16 cellular contexts compared by ENCODE assay signal in genomic region chr1:8226747-8227146, GRCh38.
DNase-seq lines count a peak whose midpoint lies in the region; ATAC-seq, FAIRE-seq and TF ChIP-seq lines count a peak whose summit lies in the region.
"Had no signal": no experiment of that assay in that cellular context is flagged by ENCODE, and none has a peak within 500 bp of the region (broad histone marks: within the 10 kb centered on the region; RNA-seq: fewer than 3 reads in every experiment).

No MANE protein-coding gene starts in this region.

- TF ChIP-seq POLR2A in GM12878 (IDR thresholded peaks at IDR 0.05; ENCODE audit: low read depth, low read length), result no peak

- no peak overlapping the region for H2BK5ac ChIP-seq in mesendoderm (ENCODE audit: low read length)

- no peaks in the 10 kb centered on the region for H3K36me3 Mint-ChIP-seq in activated naive CD8-positive, alpha-beta T cell treated with anti-CD3 and anti-CD28 coated beads, Interleukin-2, amount 50 U/mL, for 24 hours (ENCODE audit: low read depth)
- H3K36me3 Mint-ChIP-seq in activated naive CD8-positive, alpha-beta T cell treated with anti-CD3 and anti-CD28 coated beads for 36 hours, result peaks cover 2% of the 10 kb centered on the region

- no peak overlapping the region for H2BK15ac ChIP-seq in mesendoderm (replicated peaks; ENCODE audit: low read depth)

- H3K56ac ChIP-seq in mesendoderm (ENCODE audit: low read length), result no peak overlapping the region

- peaks cover 12% of the 10 kb centered on the region for H3K9me3 Mint-ChIP-seq in activated naive CD8-positive, alpha-beta T cell treated with anti-CD3 and anti-CD28 coated beads, Interleukin-2, amount 50 U/mL, for 24 hours
- peaks cover 7% of the 10 kb centered on the region for H3K9me3 Mint-ChIP-seq in activated naive CD8-positive, alpha-beta T cell treated with anti-CD3 and anti-CD28 coated beads for 36 hours

- WGBS in GM12878 (ENCODE audit: insufficient coverage, insufficient replicate concordance, low lambda C conversion rate, missing lambda C conversion rate), result 23% methylated on average over 5 of the region's 5 CpGs
- no CpG with 5 or more reads among the region's 5 CpGs for WGBS in mesendoderm (ENCODE audit: extremely low coverage, insufficient coverage, low lambda C conversion rate)

- no peak for FAIRE-seq in GM12878 (lab: Jason Lieb, UNC)
- FAIRE-seq: HTR-8/SVneo had no signal

- no peak for DNase-seq in activated naive CD8-positive, alpha-beta T cell treated with anti-CD3 and anti-CD28 coated beads, Interleukin-2, amount 50 U/mL, for 24 hours
- DNase-seq in activated naive CD8-positive, alpha-beta T cell treated with anti-CD3 and anti-CD28 coated beads for 36 hours, result no peak
- DNase-seq in GM12878 (ENCODE audit: low read depth, low spot score), result no peak
- DNase-seq in mesendoderm, result peak; percentile 55
- DNase-seq in NCI-H187 (lab: John Stamatoyannopoulos, UW), result no peak
- DNase-seq in GM19238 (ENCODE audit: insufficient read length, low spot score), result no peak
- DNase-seq: Caco-2, KBM-7, NCI-H1048, NCI-H146, NCI-H2227 treated with DMSO at 0.1 percent for 48 hours, NCI-H69, SHP77 had no signal

- H3K79me2 ChIP-seq in GM12878 (ENCODE audit: control insufficient read depth, insufficient read depth, low read length), result no peaks in the 10 kb centered on the region
- H3K79me2 ChIP-seq in mesendoderm (ENCODE audit: control insufficient read depth, insufficient read depth, low read length), result no peaks in the 10 kb centered on the region

- no peak overlapping the region for H3K23ac ChIP-seq in mesendoderm (ENCODE audit: low read length)

- SMC1A ChIA-PET in GM12878 (lab: Charles Lee; ENCODE audit: uncharacterized antibody, unreplicated experiment), result no interaction called here

- BruUV-seq in GM12878 (replicated peaks; lab: Mats Ljungman, UMichigan), result no TSS peak

- POLR2A ChIA-PET in GM12878 (lab: Charles Lee), result no interaction called here

- H3K4me1 ChIP-seq in GM12878 (ENCODE audit: control insufficient read depth, insufficient read depth, low read length), result peaks cover 8% of the 10 kb centered on the region
- no peaks in the 10 kb centered on the region for H3K4me1 ChIP-seq in mesendoderm (ENCODE audit: control insufficient read depth, low read depth, low read length)
- H3K4me1 ChIP-seq: Caco-2 had no signal

- in situ Hi-C loops in GM12878 (cut with MboI), result no loop called here

- no peak overlapping the region for H2BK120ac ChIP-seq in mesendoderm (ENCODE audit: low read depth, low read length)

- RAD21 ChIA-PET in GM12878 (lab: Charles Lee; ENCODE audit: unreplicated experiment), result no interaction called here

- no peaks in the 10 kb centered on the region for H3K79me1 ChIP-seq in mesendoderm (ENCODE audit: low read length)

- H3K4me2 ChIP-seq in GM12878 (ENCODE audit: control insufficient read depth, insufficient read depth) (no peak overlapping the region), mesendoderm (ENCODE audit: low read length) (no peak overlapping the region)

- H3K9ac ChIP-seq in GM12878 (ENCODE audit: control insufficient read depth, insufficient read depth, low read length) (no peak overlapping the region), mesendoderm (ENCODE audit: low read length) (no peak overlapping the region)

- H3K36me3 ChIP-seq in GM12878 (ENCODE audit: control insufficient read depth in 2 of 2, insufficient read depth in 2 of 2, low read length in 1 of 2) (no peaks in the 10 kb centered on the region), mesendoderm (ENCODE audit: control insufficient read depth, insufficient read depth, low read length) (no peaks in the 10 kb centered on the region)

- intact Hi-C loops in GM12878 (cut with micrococcal nuclease; ENCODE audit: unreplicated experiment), result no loop called here

- TF ChIP-seq CTCF in GM12878 (IDR thresholded peaks at IDR 0.05 in 2 of 3, conservative IDR thresholded peaks at IDR 0.05 in 1 of 3; ENCODE audit: control insufficient read depth in 2 of 3, extremely low read depth in 1 of 3, insufficient read depth in 1 of 3, low read depth in 3 of 3, low read length in 3 of 3), result no peak

- H3K4me3 Mint-ChIP-seq in activated naive CD8-positive, alpha-beta T cell treated with anti-CD3 and anti-CD28 coated beads, Interleukin-2, amount 50 U/mL, for 24 hours, result no peak overlapping the region
- H3K4me3 Mint-ChIP-seq in activated naive CD8-positive, alpha-beta T cell treated with anti-CD3 and anti-CD28 coated beads for 36 hours, result no peak overlapping the region

- H3K27ac ChIP-seq in GM12878 (ENCODE audit: control insufficient read depth, insufficient read depth), result no peak overlapping the region
- no peak overlapping the region for H3K27ac ChIP-seq in mesendoderm (ENCODE audit: low read depth, low read length)

- no peak overlapping the region for H4K8ac ChIP-seq in mesendoderm (ENCODE audit: low read depth, low read length)

- H3K27me3 Mint-ChIP-seq in activated naive CD8-positive, alpha-beta T cell treated with anti-CD3 and anti-CD28 coated beads, Interleukin-2, amount 50 U/mL, for 24 hours, result peaks cover 28% of the 10 kb centered on the region
- peaks cover 28% of the 10 kb centered on the region for H3K27me3 Mint-ChIP-seq in activated naive CD8-positive, alpha-beta T cell treated with anti-CD3 and anti-CD28 coated beads for 36 hours

- no peak overlapping the region for H3K4ac ChIP-seq in mesendoderm (ENCODE audit: low read depth, low read length)

- TF ChIP-seq EP300 in GM12878 (IDR thresholded peaks at IDR 0.05; ENCODE audit: borderline replicate concordance in 1 of 2, control insufficient read depth in 1 of 2, low read depth in 2 of 2, low read length in 2 of 2), result no peak

- TF ChIP-seq RAD21 in GM12878 (IDR thresholded peaks at IDR 0.05; ENCODE audit: insufficient read depth, low read depth, low read length), result no peak

- no peaks in the 10 kb centered on the region; the same call in 2 of the 3 replicates for H3K9me3 ChIP-seq in GM12878 (replicated peaks; ENCODE audit: control insufficient read depth, insufficient read depth, low read length)

- CTCF ChIA-PET in GM12878 (lab: Yijun Ruan, JAX), result no interaction called here

- no peaks in the 10 kb centered on the region for H4K20me1 ChIP-seq in GM12878 (ENCODE audit: control insufficient read depth, insufficient read depth)

- H2AK5ac ChIP-seq in mesendoderm (ENCODE audit: low read length), result no peak overlapping the region

- peak; percentile 65 for ATAC-seq in activated naive CD8-positive, alpha-beta T cell treated with anti-CD3 and anti-CD28 coated beads, Interleukin-2, amount 50 U/mL, for 24 hours
- ATAC-seq in GM12878 (no peak; the same call in 2 of the 3 replicates), GM18861 (IDR thresholded peaks at IDR 0.05; ENCODE audit: unreplicated experiment) (no peak), GM19328 (IDR thresholded peaks at IDR 0.05; ENCODE audit: unreplicated experiment) (no peak)

- no peak overlapping the region for H2AFZ ChIP-seq in GM12878 (ENCODE audit: control insufficient read depth, low read depth, low read length)

- no peaks in the 10 kb centered on the region for H3K27me3 ChIP-seq in GM12878 (replicated peaks in 1 of 2; ENCODE audit: control insufficient read depth in 2 of 2, insufficient read depth in 2 of 2, low read length in 1 of 2)
- no peaks in the 10 kb centered on the region for H3K27me3 ChIP-seq in mesendoderm (ENCODE audit: insufficient read depth, low read length, poor library complexity)

- no peak overlapping the region for H4K5ac ChIP-seq in mesendoderm (ENCODE audit: low read length)

- H3K4me3 ChIP-seq in GM12878 (no peak overlapping the region), mesendoderm (ENCODE audit: low read length) (no peak overlapping the region)

- H3K27ac Mint-ChIP-seq in activated naive CD8-positive, alpha-beta T cell treated with anti-CD3 and anti-CD28 coated beads, Interleukin-2, amount 50 U/mL, for 24 hours, result no peak overlapping the region
- no peak overlapping the region for H3K27ac Mint-ChIP-seq in activated naive CD8-positive, alpha-beta T cell treated with anti-CD3 and anti-CD28 coated beads for 36 hours

- peaks cover 3% of the 10 kb centered on the region for H3K4me1 Mint-ChIP-seq in activated naive CD8-positive, alpha-beta T cell treated with anti-CD3 and anti-CD28 coated beads, Interleukin-2, amount 50 U/mL, for 24 hours
- peaks cover 2% of the 10 kb centered on the region for H3K4me1 Mint-ChIP-seq in activated naive CD8-positive, alpha-beta T cell treated with anti-CD3 and anti-CD28 coated beads for 36 hours

- no peak overlapping the region for H3K18ac ChIP-seq in mesendoderm (ENCODE audit: low read length)

TF ChIP-seq in GM12878, 131 proteins besides CTCF, POLR2A, EP300 and RAD21:
- peak; percentile 45 for TF ChIP-seq PKNOX1 (IDR thresholded peaks at IDR 0.05)
- no peak for TF ChIP-seq LARP7 (IDR thresholded peaks at IDR 0.05)
- TF ChIP-seq, protein P1, sequence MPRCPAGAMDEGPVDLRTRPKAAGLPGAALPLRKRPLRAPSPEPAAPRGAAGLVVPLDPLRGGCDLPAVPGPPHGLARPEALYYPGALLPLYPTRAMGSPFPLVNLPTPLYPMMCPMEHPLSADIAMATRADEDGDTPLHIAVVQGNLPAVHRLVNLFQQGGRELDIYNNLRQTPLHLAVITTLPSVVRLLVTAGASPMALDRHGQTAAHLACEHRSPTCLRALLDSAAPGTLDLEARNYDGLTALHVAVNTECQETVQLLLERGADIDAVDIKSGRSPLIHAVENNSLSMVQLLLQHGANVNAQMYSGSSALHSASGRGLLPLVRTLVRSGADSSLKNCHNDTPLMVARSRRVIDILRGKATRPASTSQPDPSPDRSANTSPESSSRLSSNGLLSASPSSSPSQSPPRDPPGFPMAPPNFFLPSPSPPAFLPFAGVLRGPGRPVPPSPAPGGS (IDR thresholded peaks at IDR 0.05; ENCODE audit: borderline replicate concordance, insufficient read depth, low read depth, low read length, poor library complexity, severe bottlenecking), result no peak
